Comparison of ENCODE assay signal across 1 cellular context in genomic region chr14:23346693-23347405, GRCh38.
TF ChIP-seq lines count a peak whose summit lies in the region.

No MANE protein-coding gene starts in this region.

TF ChIP-seq in H1, 55 proteins besides CTCF, POLR2A, EP300 and RAD21:
- no peak for TF ChIP-seq POLR2AphosphoS5 (IDR thresholded peaks at IDR 0.05; ENCODE audit: low read depth, low read length)
- no peak for TF ChIP-seq ASH2L (IDR thresholded peaks at IDR 0.05; ENCODE audit: low read length)
- no peak for TF ChIP-seq GABPA (IDR thresholded peaks at IDR 0.05; ENCODE audit: borderline replicate concordance, insufficient read depth, low read length)
- TF ChIP-seq JUN (IDR thresholded peaks at IDR 0.05; ENCODE audit: low read depth, low read length) = no peak
- no peak for TF ChIP-seq GTF2F1 (IDR thresholded peaks at IDR 0.05; ENCODE audit: borderline replicate concordance, low read depth, low read length)
- TF ChIP-seq MAX (IDR thresholded peaks at IDR 0.05) = peak; percentile 66; the same call in 1 of the 2 replicates
- no peak for TF ChIP-seq BACH1 (IDR thresholded peaks at IDR 0.05; ENCODE audit: low read length)
